In the genomic region with DNA sequence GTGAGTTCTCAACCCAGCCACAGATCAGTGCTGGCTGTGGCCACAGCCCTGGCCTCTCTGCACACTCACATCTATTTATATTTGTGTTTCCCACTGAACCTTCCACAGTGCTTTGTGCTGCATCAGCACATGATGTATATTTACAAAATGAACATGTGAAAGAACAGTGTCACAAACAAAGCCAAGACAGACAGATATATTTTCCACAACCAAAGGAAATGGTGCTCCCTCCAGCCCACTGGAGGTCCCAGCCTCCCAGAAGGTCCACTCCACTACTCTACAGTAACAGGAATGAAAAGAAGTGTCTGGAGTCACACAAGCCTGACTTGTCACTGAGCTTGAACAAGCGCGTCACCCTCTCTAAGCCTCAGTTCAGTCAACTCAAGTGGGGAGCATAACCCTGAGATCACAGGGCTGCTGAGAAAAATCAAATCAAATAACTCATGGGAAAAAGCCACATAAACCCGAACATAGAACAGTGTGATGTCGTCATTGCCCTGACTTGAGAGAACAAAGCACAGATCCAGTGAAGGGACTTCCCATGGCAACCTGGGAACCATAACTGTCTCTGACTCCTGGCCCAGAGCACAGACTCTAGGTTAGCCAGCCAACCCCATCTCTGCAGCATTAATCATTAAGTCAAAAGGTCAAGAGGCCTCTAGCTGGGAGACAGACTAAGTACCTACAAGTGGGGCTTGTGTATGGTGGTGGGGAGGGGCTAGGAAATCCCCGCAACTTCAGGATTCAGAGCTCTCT, we compare ENCODE assay signal across 10 cellular contexts.
DNase-seq lines count a peak whose midpoint lies in the region; ATAC-seq and TF ChIP-seq lines count a peak whose summit lies in the region.
"Had no signal": no experiment of that assay in that cellular context is flagged by ENCODE, and none has a peak within 500 bp of the region (broad histone marks: within the 10 kb centered on the region; RNA-seq: fewer than 3 reads in every experiment).

No MANE protein-coding gene starts in this region.

- peak; percentile 6 for DNase-seq in NCI-H187 treated with DMSO at 0.1 percent for 48 hours (lab: John Stamatoyannopoulos, UW)
- no peak for DNase-seq in NCI-H187 (lab: John Stamatoyannopoulos, UW)
- DNase-seq in PC-3, result peak; percentile 15
- peak; percentile 4 for DNase-seq in iris pigment epithelial cell (ENCODE audit: low read depth)
- DNase-seq in stimulated activated naive CD8-positive, alpha-beta T cell treated with anti-CD3 and anti-CD28 coated beads, Interleukin-15, Interleukin-2, amounts not matched to agents 100 U/mL and 50 U/mL, for 24 hours, result no peak
- no peak for DNase-seq in MV-4-11 (lab: John Stamatoyannopoulos, UW)
- no peak for DNase-seq in NCI-H2171 treated with DMSO at 0.1 percent for 48 hours (lab: John Stamatoyannopoulos, UW)
- no peak for DNase-seq in cortex of kidney (lab: John Stamatoyannopoulos, UW)
- DNase-seq: WERI-Rb-1 had no signal

- H3K9me3 ChIP-seq in PC-3 (ENCODE audit: low read length), result no peaks in the 10 kb centered on the region

- H3F3A ChIP-seq in PC-3 (ENCODE audit: low read length, unreplicated experiment), result no peaks in the 10 kb centered on the region

- BruUV-seq in PC-3 (replicated peaks; lab: Mats Ljungman, UMichigan), result no TSS peak

- ATAC-seq in PC-3, result no peak
- peak; percentile 56 for ATAC-seq in stimulated activated naive CD8-positive, alpha-beta T cell treated with anti-CD3 and anti-CD28 coated beads, Interleukin-15, Interleukin-2, amounts not matched to agents 100 U/mL and 50 U/mL, for 24 hours
- ATAC-seq: activated T-helper 17 cell treated with anti-CD3 and anti-CD28 coated beads, Interleukin-2, amount 50 U/mL, for 72 hours had no signal

- CTCF ChIA-PET in PC-3 (lab: Charles Lee), result no interaction called here

- H3K36me3 ChIP-seq in PC-3 (ENCODE audit: low read depth, low read length), result no peaks in the 10 kb centered on the region
- H3K36me3 ChIP-seq: WERI-Rb-1 had no signal

- no peak overlapping the region for H3K27ac ChIP-seq in PC-3 (ENCODE audit: low read length)

- H3K4me2 ChIP-seq in PC-3 (ENCODE audit: low read length), result no peak overlapping the region

- no peaks in the 10 kb centered on the region for H3K79me2 ChIP-seq in PC-3 (ENCODE audit: low read length)

- no peak for TF ChIP-seq CTCF in PC-3 (conservative IDR thresholded peaks at IDR 0.05; ENCODE audit: low read depth, low read length)

- no peak overlapping the region for H2AFZ ChIP-seq in PC-3 (ENCODE audit: low read length)

- no peaks in the 10 kb centered on the region for H3K9me2 ChIP-seq in PC-3 (replicated peaks; ENCODE audit: low read length)

- H3K4me1 ChIP-seq in PC-3 (ENCODE audit: insufficient read depth, low read length), result peaks cover 27% of the 10 kb centered on the region

- H3K4me3 ChIP-seq in PC-3 (ENCODE audit: low read length), result no peak overlapping the region

- POLR2A ChIA-PET in PC-3 (lab: Charles Lee; ENCODE audit: unreplicated experiment), result no interaction called here

- no peak overlapping the region for H3K9ac ChIP-seq in PC-3 (ENCODE audit: low read length)

- H4K20me1 ChIP-seq in PC-3 (ENCODE audit: low read length), result no peaks in the 10 kb centered on the region

- no peaks in the 10 kb centered on the region for H3K27me3 ChIP-seq in PC-3 (ENCODE audit: low read length)

- intact Hi-C loops in PC-3 (cut with micrococcal nuclease), result no loop called here

Comparison
In these comparisons a context has a peak if more than half of its experiments do, and no peak if none do; other contexts are left out.
1. DNase-seq: peak in NCI-H187 treated with DMSO at 0.1 percent for 48 hours (single experiment), PC-3 (single experiment) and iris pigment epithelial cell (single experiment); none in NCI-H187 (0 of 2), stimulated activated naive CD8-positive, alpha-beta T cell treated with anti-CD3 and anti-CD28 coated beads, Interleukin-15, Interleukin-2, amounts not matched to agents 100 U/mL and 50 U/mL, for 24 hours (single experiment), MV-4-11 (single experiment), NCI-H2171 treated with DMSO at 0.1 percent for 48 hours (single experiment) and cortex of kidney (single experiment).